In the genomic region with DNA sequence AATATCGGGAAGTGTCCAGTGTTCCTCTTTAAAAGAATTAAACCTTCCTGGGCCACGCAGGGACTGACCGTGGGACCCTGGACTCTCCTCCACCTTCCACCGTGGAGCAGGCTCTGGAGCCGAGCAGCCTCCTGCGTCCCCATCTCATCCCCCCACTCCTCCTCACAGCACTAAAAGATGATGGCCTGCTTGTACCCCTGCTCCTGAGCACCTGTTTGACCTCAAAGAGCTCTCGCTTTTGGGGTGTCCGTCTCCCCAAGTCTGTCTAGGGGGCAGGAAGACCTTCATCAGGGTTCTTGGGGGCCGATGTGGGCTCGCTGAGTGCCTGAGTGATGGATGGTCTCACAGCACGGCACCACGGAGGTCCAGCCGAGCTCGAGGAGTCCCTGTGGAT, we compare ENCODE assay signal across 16 cellular contexts. TPM values are rescaled to one million over a fixed set of nuclear protein-coding genes. Genes with fewer than 3 reads are reported as not detected.
DNase-seq lines count a peak whose midpoint lies in the region; ATAC-seq and TF ChIP-seq lines count a peak whose summit lies in the region.
"Had no signal": no experiment of that assay in that cellular context is flagged by ENCODE, and none has a peak within 500 bp of the region (broad histone marks: within the 10 kb centered on the region; RNA-seq: fewer than 3 reads in every experiment).

No MANE protein-coding gene starts in this region.

- peak overlapping the region; percentile 94 for H3K27ac ChIP-seq in vagina
- H3K27ac ChIP-seq: heart left ventricle had no signal

- ATAC-seq in natural killer cell = no peak
- ATAC-seq in natural killer cell treated with Interleukin-12 subunit alpha and Interleukin-12 subunit beta and Interleukin-15 and Interleukin-18, amount 100 ng/mL, for 72 hours = no peak
- ATAC-seq in central memory CD8-positive, alpha-beta T cell (replicated peaks; ENCODE audit: extremely low read depth, poor library complexity, severe bottlenecking) = no peak

- intact Hi-C loops in natural killer cell (cut with micrococcal nuclease) = no loop called here
- intact Hi-C loops in vagina (cut with DNase I) = no loop called here

- H3K4me3 Mint-ChIP-seq in natural killer cell (peak overlapping the region; percentile 28), mesothelial cell of epicardium (peak overlapping the region; percentile 72)
- no peak overlapping the region for H3K4me3 Mint-ChIP-seq in natural killer cell treated with Interleukin-12 subunit alpha and Interleukin-12 subunit beta and Interleukin-15 and Interleukin-18, amount 100 ng/mL, for 72 hours
- H3K4me3 Mint-ChIP-seq in central memory CD8-positive, alpha-beta T cell = peak overlapping the region; percentile 40

- no peak overlapping the region for H3K4me3 ChIP-seq in vagina

- H3K27me3 Mint-ChIP-seq in natural killer cell (ENCODE audit: low read depth in 2 of 2) = peaks cover 40 to 45% of the 10 kb centered on the region in 2 donors
- peaks cover 34 to 41% of the 10 kb centered on the region in 2 donors for H3K27me3 Mint-ChIP-seq in natural killer cell treated with Interleukin-12 subunit alpha and Interleukin-12 subunit beta and Interleukin-15 and Interleukin-18, amount 100 ng/mL, for 72 hours
- H3K27me3 Mint-ChIP-seq in central memory CD8-positive, alpha-beta T cell = peaks cover 68% of the 10 kb centered on the region
- H3K27me3 Mint-ChIP-seq in mesothelial cell of epicardium (ENCODE audit: low read depth) = no peaks in the 10 kb centered on the region

- no peaks in the 10 kb centered on the region for H3K9me3 ChIP-seq in vagina
- H3K9me3 ChIP-seq: heart left ventricle had no signal

- DNase-seq in natural killer cell (no peak), mesothelial cell of epicardium (ENCODE audit: low spot score in 2 of 2, unreplicated experiment in 2 of 2) (no peak), vagina (ENCODE audit: extremely low spot score in 2 of 2) (peak in 1 of 2 donors; percentile 86), NCI-H510A treated with DMSO at 0.1 percent for 48 hours (lab: John Stamatoyannopoulos, UW) (no peak)
- DNase-seq in natural killer cell treated with Interleukin-12 subunit alpha and Interleukin-12 subunit beta and Interleukin-15 and Interleukin-18, amount 100 ng/mL, for 72 hours (ENCODE audit: low spot score) = no peak
- DNase-seq in central memory CD8-positive, alpha-beta T cell (ENCODE audit: low spot score in 2 of 2) = no peak
- no peak for DNase-seq in activated naive CD4-positive, alpha-beta T cell treated with anti-CD3 and anti-CD28 coated beads, Interleukin-2, amount 50 U/mL, for 16 hours
- no peak for DNase-seq in activated CD4-positive, alpha-beta T cell treated with anti-CD3 and anti-CD28 coated beads for 48 hours
- DNase-seq: activated CD4-positive, alpha-beta T cell treated with anti-CD3 and anti-CD28 coated beads for 1 hour; activated T-cell treated with anti-CD3 and anti-CD28 coated beads, Interleukin-2, amount 50 U/mL, for 48 hours; KBM-7; left ventricle myocardium superior; NCI-H1694; NCI-H748 treated with DMSO at 0.1 percent for 48 hours; stimulated activated CD8-positive, alpha-beta memory T cell treated with anti-CD3 and anti-CD28 coated beads, Interleukin-4, amount 100 ng/mL, for 48 hours had no signal

- H3K4me1 Mint-ChIP-seq in natural killer cell = no peaks in the 10 kb centered on the region
- H3K4me1 Mint-ChIP-seq in natural killer cell treated with Interleukin-12 subunit alpha and Interleukin-12 subunit beta and Interleukin-15 and Interleukin-18, amount 100 ng/mL, for 72 hours (ENCODE audit: low read depth in 2 of 2) = no peaks in the 10 kb centered on the region
- no peaks in the 10 kb centered on the region for H3K4me1 Mint-ChIP-seq in central memory CD8-positive, alpha-beta T cell
- H3K4me1 Mint-ChIP-seq in mesothelial cell of epicardium = peaks cover 29% of the 10 kb centered on the region

- H3K36me3 Mint-ChIP-seq in natural killer cell (no peaks in the 10 kb centered on the region), mesothelial cell of epicardium (no peaks in the 10 kb centered on the region)
- no peaks in the 10 kb centered on the region for H3K36me3 Mint-ChIP-seq in natural killer cell treated with Interleukin-12 subunit alpha and Interleukin-12 subunit beta and Interleukin-15 and Interleukin-18, amount 100 ng/mL, for 72 hours
- H3K36me3 Mint-ChIP-seq in central memory CD8-positive, alpha-beta T cell (ENCODE audit: insufficient read depth) = no peaks in the 10 kb centered on the region

- H3K27me3 ChIP-seq in vagina = no peaks in the 10 kb centered on the region

- no peak overlapping the region for H3K27ac Mint-ChIP-seq in natural killer cell
- no peak overlapping the region for H3K27ac Mint-ChIP-seq in natural killer cell treated with Interleukin-12 subunit alpha and Interleukin-12 subunit beta and Interleukin-15 and Interleukin-18, amount 100 ng/mL, for 72 hours
- H3K27ac Mint-ChIP-seq in central memory CD8-positive, alpha-beta T cell (ENCODE audit: low read depth) = no peak overlapping the region
- no peak overlapping the region for H3K27ac Mint-ChIP-seq in mesothelial cell of epicardium

- TF ChIP-seq CTCF in natural killer cell (IDR thresholded peaks at IDR 0.05) = no peak
- no peak for TF ChIP-seq CTCF in mesothelial cell of epicardium (IDR thresholded peaks at IDR 0.05; ENCODE audit: unreplicated experiment)
- TF ChIP-seq CTCF in vagina (IDR thresholded peaks at IDR 0.05) = no peak

- peaks cover 25% of the 10 kb centered on the region for H3K4me1 ChIP-seq in vagina

- no peak for TF ChIP-seq POLR2A in vagina (IDR thresholded peaks at IDR 0.05)

- no peaks in the 10 kb centered on the region for H3K9me3 Mint-ChIP-seq in natural killer cell
- H3K9me3 Mint-ChIP-seq in natural killer cell treated with Interleukin-12 subunit alpha and Interleukin-12 subunit beta and Interleukin-15 and Interleukin-18, amount 100 ng/mL, for 72 hours = no peaks in the 10 kb centered on the region
- H3K9me3 Mint-ChIP-seq in central memory CD8-positive, alpha-beta T cell = no peaks in the 10 kb centered on the region
- peaks cover 4% of the 10 kb centered on the region for H3K9me3 Mint-ChIP-seq in mesothelial cell of epicardium

- no peaks in the 10 kb centered on the region for H3K36me3 ChIP-seq in vagina
- H3K36me3 ChIP-seq: heart left ventricle had no signal

RNA-seq across cellular contexts. Expression of a gene that starts 1.2 kb away (rescaled TPM):
- total RNA-seq in natural killer cell (under 1 TPM in 1 of 3 donors, not detected in 2; 0.63 TPM), mesothelial cell of epicardium (45.5 to 50.7 TPM (median 48.3 TPM) in 3 replicates), vagina (184 TPM)
- total RNA-seq in natural killer cell treated with Interleukin-12 subunit alpha and Interleukin-12 subunit beta and Interleukin-15 and Interleukin-18, amount 100 ng/mL, for 72 hours = not detected

Comparison
In these comparisons a context has a peak if more than half of its experiments do, and no peak if none do; other contexts are left out.
1. RNA of a gene that starts 1.2 kb away (total RNA-seq): 184 TPM in vagina (single experiment) and 45.5 to 50.7 TPM in mesothelial cell of epicardium; not detected in natural killer cell treated with Interleukin-12 subunit alpha and Interleukin-12 subunit beta and Interleukin-15 and Interleukin-18, amount 100 ng/mL, for 72 hours and 0.63 TPM in natural killer cell; every median in the first group is over 10 times any median in the second.